Comparison of ENCODE assay signal across 21 cellular contexts in the genomic region with DNA sequence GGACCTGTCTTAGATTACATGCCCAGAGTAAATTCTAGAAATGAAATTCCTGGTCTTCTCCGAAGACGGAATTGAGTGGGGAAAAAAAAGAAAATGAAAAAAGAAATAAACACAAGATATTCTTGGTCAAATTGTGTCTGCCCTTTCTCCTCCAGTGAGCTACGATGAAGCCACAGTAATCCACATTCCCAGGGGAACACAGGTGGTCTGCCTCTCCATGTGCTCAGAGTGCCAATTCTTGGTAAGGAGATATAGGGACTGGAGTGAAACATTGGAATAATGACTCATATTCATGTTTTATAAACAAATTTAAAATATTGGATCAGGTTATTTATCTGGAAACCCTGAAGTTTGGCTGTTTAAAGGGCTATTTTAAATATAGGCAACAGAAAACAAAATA.
"Had no signal": no experiment of that assay in that cellular context is flagged by ENCODE, and none has a peak within 500 bp of the region (broad histone marks: within the 10 kb centered on the region; RNA-seq: fewer than 3 reads in every experiment).

No MANE protein-coding gene starts in this region.

- H3K4me3 ChIP-seq: dorsolateral prefrontal cortex, heart left ventricle, psoas muscle, right lobe of liver, spleen, testis, tibial nerve, upper lobe of right lung, vagina had no signal

- ATAC-seq: esophagus mucosa; heart left ventricle; naive thymus-derived CD8-positive, alpha-beta T cell; psoas muscle; stimulated activated naive B cell treated with anti-CD40 and anti-IgM and Interleukin-4, amounts not matched to agents 10 μg/mL and 1 μg/mL and 100 μg/mL, for 72 hours; stimulated activated naive CD8-positive, alpha-beta T cell treated with anti-CD3 and anti-CD28 coated beads, Interleukin-15, amount 100 ng/mL, for 72 hours; upper lobe of right lung had no signal

- H3K27me3 ChIP-seq: heart left ventricle, neutrophil, right lobe of liver, spleen, testis, tibial nerve, upper lobe of right lung, vagina had no signal

- H3K27ac ChIP-seq: dorsolateral prefrontal cortex, heart left ventricle, neutrophil, psoas muscle, spleen, testis, tibial nerve, upper lobe of right lung, vagina had no signal

- H3K36me3 ChIP-seq: heart left ventricle, neutrophil, right lobe of liver, spleen, tibial nerve, upper lobe of right lung, vagina had no signal

- DNase-seq: dorsolateral prefrontal cortex; effector CD8-positive, alpha-beta T cell; heart left ventricle; hypothalamus; mammary epithelial cell; naive thymus-derived CD8-positive, alpha-beta T cell; psoas muscle; retina; spleen; stimulated activated CD4-positive, alpha-beta T cell treated with anti-CD3 and anti-CD28 coated beads, Interleukin-15, amount 100 ng/mL, for 24 hours; stimulated activated CD4-positive, alpha-beta T cell treated with anti-CD3 and anti-CD28 coated beads, Interleukin-1b, Interleukin-23, amount 100 ng/mL, for 48 hours; stimulated activated CD4-positive, alpha-beta T cell treated with anti-CD3 and anti-CD28 coated beads, Interleukin-4, amount 100 ng/mL, for 4 hours; stimulated activated naive B cell treated with anti-CD40 and anti-IgM and Interleukin-4, amounts not matched to agents 10 μg/mL and 1 μg/mL and 100 μg/mL, for 72 hours; stimulated activated naive CD8-positive, alpha-beta T cell treated with anti-CD3 and anti-CD28 coated beads, Interleukin-15, amount 100 ng/mL, for 72 hours; testis; upper lobe of right lung had no signal

- H3K4me1 ChIP-seq: psoas muscle, testis had no signal

- H3K9me3 ChIP-seq: heart left ventricle, neutrophil, psoas muscle, right lobe of liver, spleen, testis, tibial nerve, upper lobe of right lung, vagina had no signal
